Comparison of ENCODE assay signal across 8 cellular contexts in genomic region chr19:13850910-13851753, GRCh38. TPM values are rescaled to one million over a fixed set of nuclear protein-coding genes. Genes with fewer than 3 reads are reported as not detected.
DNase-seq lines count a peak whose midpoint lies in the region; ATAC-seq and TF ChIP-seq lines count a peak whose summit lies in the region.

No MANE protein-coding gene starts in this region.

- peaks cover 5% of the 10 kb centered on the region for H4K20me1 ChIP-seq in IMR-90 (ENCODE audit: insufficient read depth, low read length)

- H2AFZ ChIP-seq in IMR-90 (replicated peaks; ENCODE audit: low read length, poor library complexity): peak overlapping the region; percentile 93

- H2BK15ac ChIP-seq in IMR-90 (ENCODE audit: low read depth, low read length): peak overlapping the region; percentile 100

- H3K27me3 ChIP-seq in IMR-90 (ENCODE audit: control insufficient read depth, insufficient read depth, low read length) (no peaks in the 10 kb centered on the region), lower lobe of right lung (ENCODE audit: low read depth) (no peaks in the 10 kb centered on the region)

- peak overlapping the region; percentile 64 for H3K27ac Mint-ChIP-seq in activated CD8-positive, alpha-beta T cell treated with anti-CD3 and anti-CD28 coated beads, Interleukin-2, amount 10 ng/mL, durations not matched to agents 7 days and 5 days
- peak overlapping the region; percentile 90 for H3K27ac Mint-ChIP-seq in stimulated activated naive B cell treated with anti-CD40 and anti-IgM and Interleukin-4, amounts not matched to agents 10 μg/mL and 1 μg/mL and 100 μg/mL, for 72 hours

- TF ChIP-seq CTCF in 22Rv1 (IDR thresholded peaks at IDR 0.05) (no peak), IMR-90 (conservative IDR thresholded peaks at IDR 0.05; ENCODE audit: low read depth, low read length) (no peak), lower lobe of right lung (IDR thresholded peaks at IDR 0.05) (no peak)

- peak overlapping the region; percentile 100 for H2AK9ac ChIP-seq in IMR-90 (replicated peaks; ENCODE audit: low read depth, low read length, poor library complexity)

- H4K8ac ChIP-seq in IMR-90 (ENCODE audit: low read depth in 2 of 2, low read length in 2 of 2): peak overlapping the region; percentile 97 to 100

- in situ Hi-C loops in IMR-90 (cut with MboI; ENCODE audit: low sequenced_read_pairs): loop anchor here (25.0 kb wide), 1 partner anchor 564 kb away; no protein-coding TSS in a partner anchor

- peaks cover 9 to 54% of the 10 kb centered on the region in 2 experiments for H3K79me1 ChIP-seq in IMR-90 (ENCODE audit: low read depth in 1 of 2, low read length in 2 of 2)

- H3K27ac ChIP-seq in 22Rv1: peak overlapping the region; percentile 98
- H3K27ac ChIP-seq in IMR-90 (ENCODE audit: insufficient read depth, low read length): peak overlapping the region; percentile 98
- peak overlapping the region; percentile 100 for H3K27ac ChIP-seq in lower lobe of right lung

- H3K4me1 ChIP-seq in IMR-90 (ENCODE audit: control insufficient read depth, insufficient read depth, low read length): peaks cover 35% of the 10 kb centered on the region
- peaks cover 51% of the 10 kb centered on the region for H3K4me1 ChIP-seq in lower lobe of right lung

- peak overlapping the region; percentile 100 for H3K23ac ChIP-seq in IMR-90 (ENCODE audit: low read depth, low read length)

- H3K4me1 Mint-ChIP-seq in activated CD8-positive, alpha-beta T cell treated with anti-CD3 and anti-CD28 coated beads, Interleukin-2, amount 10 ng/mL, durations not matched to agents 7 days and 5 days (ENCODE audit: low read depth): peaks cover 33% of the 10 kb centered on the region
- H3K4me1 Mint-ChIP-seq in stimulated activated naive B cell treated with anti-CD40 and anti-IgM and Interleukin-4, amounts not matched to agents 10 μg/mL and 1 μg/mL and 100 μg/mL, for 72 hours: peaks cover 17 to 39% of the 10 kb centered on the region in 2 donors

- BruUV-seq in IMR-90 (replicated peaks; lab: Mats Ljungman, UMichigan): no TSS peak

- peak overlapping the region; percentile 76 for H3K4me2 ChIP-seq in IMR-90 (ENCODE audit: low read depth, low read length)

- H3K9me1 ChIP-seq in IMR-90 (ENCODE audit: insufficient read depth, low read length): peaks cover 18% of the 10 kb centered on the region

- peak overlapping the region; percentile 100 for H3K4ac ChIP-seq in IMR-90 (ENCODE audit: low read depth, low read length)

- DNase-seq in IMR-90: peak; percentile 94
- DNase-seq in activated CD8-positive, alpha-beta T cell treated with anti-CD3 and anti-CD28 coated beads, Interleukin-2, amount 10 ng/mL, durations not matched to agents 7 days and 5 days: no peak
- peak; percentile 67 for DNase-seq in effector CD4-positive, alpha-beta T cell
- peak; percentile 91 for DNase-seq in lower lobe of right lung
- no peak for DNase-seq in stimulated activated naive B cell treated with anti-CD40 and anti-IgM and Interleukin-4, amounts not matched to agents 10 μg/mL and 1 μg/mL and 100 μg/mL, for 72 hours
- no peak for DNase-seq in NCI-H2171 (lab: John Stamatoyannopoulos, UW)

- peak overlapping the region; percentile 100 for H3K56ac ChIP-seq in IMR-90 (ENCODE audit: extremely low read depth, insufficient read depth, low read length)

- H3K4me3 Mint-ChIP-seq in activated CD8-positive, alpha-beta T cell treated with anti-CD3 and anti-CD28 coated beads, Interleukin-2, amount 10 ng/mL, durations not matched to agents 7 days and 5 days: peak overlapping the region; percentile 36
- peak overlapping the region; percentile 48 to 61 for H3K4me3 Mint-ChIP-seq in stimulated activated naive B cell treated with anti-CD40 and anti-IgM and Interleukin-4, amounts not matched to agents 10 μg/mL and 1 μg/mL and 100 μg/mL, for 72 hours

- ATAC-seq in IMR-90 (ENCODE audit: low read depth): peak; percentile 27
- no peak for ATAC-seq in activated CD8-positive, alpha-beta T cell treated with anti-CD3 and anti-CD28 coated beads, Interleukin-2, amount 10 ng/mL, durations not matched to agents 7 days and 5 days
- ATAC-seq in lower lobe of right lung: peak; percentile 68 to 74
- ATAC-seq in stimulated activated naive B cell treated with anti-CD40 and anti-IgM and Interleukin-4, amounts not matched to agents 10 μg/mL and 1 μg/mL and 100 μg/mL, for 72 hours (replicated peaks): no peak
- ATAC-seq in HG03565 (IDR thresholded peaks at IDR 0.05; ENCODE audit: unreplicated experiment): no peak

- intact Hi-C loops in IMR-90 (cut with micrococcal nuclease) (no loop called here), lower lobe of right lung (cut with DNase I) (no loop called here)

- no peaks in the 10 kb centered on the region for H3K9me3 ChIP-seq in IMR-90 (ENCODE audit: control insufficient read depth, insufficient read depth, low read length)
- no peaks in the 10 kb centered on the region for H3K9me3 ChIP-seq in lower lobe of right lung

- peak overlapping the region; percentile 99 for H2BK120ac ChIP-seq in IMR-90 (ENCODE audit: low read depth, low read length)

- no peaks in the 10 kb centered on the region for H3K9me3 Mint-ChIP-seq in activated CD8-positive, alpha-beta T cell treated with anti-CD3 and anti-CD28 coated beads, Interleukin-2, amount 10 ng/mL, durations not matched to agents 7 days and 5 days (ENCODE audit: insufficient read depth)
- no peaks in the 10 kb centered on the region for H3K9me3 Mint-ChIP-seq in stimulated activated naive B cell treated with anti-CD40 and anti-IgM and Interleukin-4, amounts not matched to agents 10 μg/mL and 1 μg/mL and 100 μg/mL, for 72 hours

- 10% methylated on average over 9 of the region's 26 CpGs; no CpG with 5 or more reads in 1 of the 2 experiments for WGBS in IMR-90 (ENCODE audit: extremely low coverage in 2 of 2, insufficient read length in 1 of 2), 2 experiments

- peak overlapping the region; percentile 100 for H3K18ac ChIP-seq in IMR-90 (ENCODE audit: low read depth, low read length)

- H4K5ac ChIP-seq in IMR-90 (ENCODE audit: low read depth, low read length): peak overlapping the region; percentile 100

- peak overlapping the region; percentile 99 for H3K14ac ChIP-seq in IMR-90 (replicated peaks; ENCODE audit: low read depth, low read length)

- peak overlapping the region; percentile 100 for H2BK20ac ChIP-seq in IMR-90 (ENCODE audit: low read depth, low read length)

- dilution Hi-C loops in IMR-90 (cut with HindIII; ENCODE audit: low sequenced_read_pairs, unreplicated experiment): no loop called here

- no peak for TF ChIP-seq RAD21 in IMR-90 (IDR thresholded peaks at IDR 0.05; ENCODE audit: low read length)

- TF ChIP-seq POLR2A in IMR-90 (IDR thresholded peaks at IDR 0.05; ENCODE audit: low read depth, low read length): peak; percentile 74

- H3K9ac ChIP-seq in IMR-90 (ENCODE audit: low read depth, low read length): peak overlapping the region; percentile 85

- H2AK5ac ChIP-seq in IMR-90 (ENCODE audit: low read depth, low read length): peak overlapping the region; percentile 100

- POLR2A ChIA-PET in IMR-90 (lab: Charles Lee; ENCODE audit: unreplicated experiment): interaction anchor here (0.6 to 2.1 kb wide), 2 partner anchors 12 to 1286 kb away, joined by 9 to 12 read pairs; no protein-coding TSS in a partner anchor
- POLR2A ChIA-PET in activated CD8-positive, alpha-beta T cell treated with anti-CD3 and anti-CD28 coated beads, Interleukin-2, amount 10 ng/mL, durations not matched to agents 7 days and 5 days (lab: Charles Lee): interaction anchor here (2.0 to 5.5 kb wide), 2 partner anchors 11 to 14 kb away, joined by 9 to 104 read pairs; no protein-coding TSS in a partner anchor

- H2BK5ac ChIP-seq in IMR-90 (ENCODE audit: low read depth, low read length, poor library complexity, severe bottlenecking): peak overlapping the region; percentile 99

- H3K36me3 ChIP-seq in IMR-90 (ENCODE audit: control insufficient read depth, insufficient read depth, low read length) (no peaks in the 10 kb centered on the region), lower lobe of right lung (no peaks in the 10 kb centered on the region)

- H3K4me3 ChIP-seq in IMR-90 (ENCODE audit: insufficient read depth, low read depth, low read length) (peak overlapping the region; percentile 1; the same call in 1 of the 2 replicates), lower lobe of right lung (peak overlapping the region; percentile 47)

- CTCF ChIA-PET in IMR-90 (lab: Yijun Ruan, JAX): interaction anchor here (0.7 kb wide), 2 partner anchors 9 to 11 kb away, joined by 3 to 4 read pairs; no protein-coding TSS in a partner anchor
- CTCF ChIA-PET in activated CD8-positive, alpha-beta T cell treated with anti-CD3 and anti-CD28 coated beads, Interleukin-2, amount 10 ng/mL, durations not matched to agents 7 days and 5 days (lab: Charles Lee): interaction anchor here (8.6 kb wide), 1 partner anchor 11 kb away, joined by 57 read pairs; no protein-coding TSS in a partner anchor

- no peaks in the 10 kb centered on the region for H3K36me3 Mint-ChIP-seq in activated CD8-positive, alpha-beta T cell treated with anti-CD3 and anti-CD28 coated beads, Interleukin-2, amount 10 ng/mL, durations not matched to agents 7 days and 5 days (ENCODE audit: low read depth)
- no peaks in the 10 kb centered on the region for H3K36me3 Mint-ChIP-seq in stimulated activated naive B cell treated with anti-CD40 and anti-IgM and Interleukin-4, amounts not matched to agents 10 μg/mL and 1 μg/mL and 100 μg/mL, for 72 hours

- H4K91ac ChIP-seq in IMR-90 (ENCODE audit: insufficient read depth, low read depth, low read length): peak overlapping the region; percentile 100

- H3K27me3 Mint-ChIP-seq in activated CD8-positive, alpha-beta T cell treated with anti-CD3 and anti-CD28 coated beads, Interleukin-2, amount 10 ng/mL, durations not matched to agents 7 days and 5 days (ENCODE audit: low read depth): no peaks in the 10 kb centered on the region
- no peaks in the 10 kb centered on the region for H3K27me3 Mint-ChIP-seq in stimulated activated naive B cell treated with anti-CD40 and anti-IgM and Interleukin-4, amounts not matched to agents 10 μg/mL and 1 μg/mL and 100 μg/mL, for 72 hours

RNA-seq across cellular contexts. Expression of gene NANOS3, which starts 25.8 kb away (rescaled TPM):
- total RNA-seq in IMR-90 (2012; rRNA removed) (not detected in 2 replicates), lower lobe of right lung (0.68 TPM)
- 0.63 and 0.85 TPM in 2 replicates for polyA plus RNA-seq in IMR-90 (2012; rRNA removed)
- 0.36 and 0.53 TPM in 2 replicates for polyA plus RNA-seq in IMR-90 (2012; cell fraction: cytosol; rRNA removed)
- 2.2 and 3.8 TPM in 2 replicates for polyA plus RNA-seq in IMR-90 (2012; cell fraction: nucleus; rRNA removed; ENCODE audit: low replicate concordance)
- under 1 TPM; 0.60 to 0.90 TPM for total RNA-seq in activated CD8-positive, alpha-beta T cell treated with anti-CD3 and anti-CD28 coated beads, Interleukin-2, amount 10 ng/mL, durations not matched to agents 7 days and 5 days

RNA-seq across cellular contexts. Expression of gene BRME1, which starts 54.8 kb away (rescaled TPM):
- total RNA-seq in IMR-90 (2012; rRNA removed) (0.18 and 0.28 TPM in 2 replicates), lower lobe of right lung (2.0 TPM)
- polyA plus RNA-seq in IMR-90 (2012; rRNA removed): 0.38 and 0.56 TPM in 2 replicates
- 0.03 and 0.48 TPM in 2 replicates for polyA plus RNA-seq in IMR-90 (2012; cell fraction: cytosol; rRNA removed)
- polyA plus RNA-seq in IMR-90 (2012; cell fraction: nucleus; rRNA removed; ENCODE audit: low replicate concordance): 0.92 and 1.6 TPM in 2 replicates
- total RNA-seq in activated CD8-positive, alpha-beta T cell treated with anti-CD3 and anti-CD28 coated beads, Interleukin-2, amount 10 ng/mL, durations not matched to agents 7 days and 5 days: 1 to 10 TPM; 4.2 to 5.0 TPM

RNA-seq across cellular contexts. Expression of gene CC2D1A, which starts 54.9 kb away (rescaled TPM):
- total RNA-seq in IMR-90 (2012; rRNA removed): 3.9 and 4.1 TPM in 2 replicates
- polyA plus RNA-seq in IMR-90 (2012; rRNA removed): 12.4 and 14.7 TPM in 2 replicates
- 13.0 and 18.1 TPM in 2 replicates for polyA plus RNA-seq in IMR-90 (2012; cell fraction: cytosol; rRNA removed)
- polyA plus RNA-seq in IMR-90 (2012; cell fraction: nucleus; rRNA removed; ENCODE audit: low replicate concordance): 70.8 and 113 TPM in 2 replicates
- 10 to 100 TPM; 27.8 to 28.9 TPM for total RNA-seq in activated CD8-positive, alpha-beta T cell treated with anti-CD3 and anti-CD28 coated beads, Interleukin-2, amount 10 ng/mL, durations not matched to agents 7 days and 5 days
- total RNA-seq in lower lobe of right lung: 32.4 TPM

RNA-seq across cellular contexts. Expression of gene ZSWIM4, which starts 55.9 kb away (rescaled TPM):
- total RNA-seq in IMR-90 (2012; rRNA removed) (1.9 and 2.2 TPM in 2 replicates), lower lobe of right lung (7.4 TPM)
- 6.2 and 7.6 TPM in 2 replicates for polyA plus RNA-seq in IMR-90 (2012; rRNA removed)
- 4.7 and 10.4 TPM in 2 replicates for polyA plus RNA-seq in IMR-90 (2012; cell fraction: cytosol; rRNA removed)
- 13.1 and 27.5 TPM in 2 replicates for polyA plus RNA-seq in IMR-90 (2012; cell fraction: nucleus; rRNA removed; ENCODE audit: low replicate concordance)
- 1 to 10 TPM; 8.4 to 9.5 TPM for total RNA-seq in activated CD8-positive, alpha-beta T cell treated with anti-CD3 and anti-CD28 coated beads, Interleukin-2, amount 10 ng/mL, durations not matched to agents 7 days and 5 days

Comparison
In these comparisons a context has a peak if more than half of its experiments do, and no peak if none do; other contexts are left out.
1. ATAC-seq: peak in IMR-90 (single experiment) and lower lobe of right lung (2 of 2); none in activated CD8-positive, alpha-beta T cell treated with anti-CD3 and anti-CD28 coated beads, Interleukin-2, amount 10 ng/mL, durations not matched to agents 7 days and 5 days (single experiment), stimulated activated naive B cell treated with anti-CD40 and anti-IgM and Interleukin-4, amounts not matched to agents 10 μg/mL and 1 μg/mL and 100 μg/mL, for 72 hours (0 of 2) and HG03565 (single experiment).
2. DNase-seq: peak in IMR-90 (single experiment), effector CD4-positive, alpha-beta T cell (single experiment) and lower lobe of right lung (single experiment); none in activated CD8-positive, alpha-beta T cell treated with anti-CD3 and anti-CD28 coated beads, Interleukin-2, amount 10 ng/mL, durations not matched to agents 7 days and 5 days (single experiment), stimulated activated naive B cell treated with anti-CD40 and anti-IgM and Interleukin-4, amounts not matched to agents 10 μg/mL and 1 μg/mL and 100 μg/mL, for 72 hours (single experiment) and NCI-H2171 (single experiment).
3. Peak in every context shown above with its lines, with median percentiles within 50 percentile points of each other: H3K27ac ChIP-seq.